8 cellular contexts compared by ENCODE assay signal in genomic region chr1:200890818-200891773, GRCh38. TPM values are rescaled to one million over a fixed set of nuclear protein-coding genes. Genes with fewer than 3 reads are reported as not detected.
DNase-seq lines count a peak whose midpoint lies in the region; ATAC-seq lines count a peak whose summit lies in the region.

No MANE protein-coding gene starts in this region.

- peak overlapping the region; percentile 6 for H3K27ac Mint-ChIP-seq in activated T-helper 1 cell treated with anti-CD3 and anti-CD28 coated beads, Interleukin-12 subunit alpha, Interleukin-12 subunit beta, Interleukin-2, Interleukin-4 antibody, amounts not matched to agents 30 ng/mL and 10 ng/mL and 1 ng/mL, durations not matched to agents 14 hours and 24 hours and 36 hours

- peaks cover 2% of the 10 kb centered on the region for H3K27me3 ChIP-seq in rectal smooth muscle tissue (ENCODE audit: control insufficient read depth, insufficient read depth, low read length)

- ATAC-seq in left cardiac atrium, result peak; percentile 45 to 59
- no peak for ATAC-seq in GM18909 (IDR thresholded peaks at IDR 0.05; ENCODE audit: poor library complexity, unreplicated experiment)
- ATAC-seq in GM18858 (IDR thresholded peaks at IDR 0.05; ENCODE audit: unreplicated experiment), result no peak

- no peaks in the 10 kb centered on the region for H3K9me3 Mint-ChIP-seq in activated T-helper 1 cell treated with anti-CD3 and anti-CD28 coated beads, Interleukin-12 subunit alpha, Interleukin-12 subunit beta, Interleukin-2, Interleukin-4 antibody, amounts not matched to agents 30 ng/mL and 10 ng/mL and 1 ng/mL, durations not matched to agents 14 hours and 24 hours and 36 hours

- peak overlapping the region; percentile 39 for H3K9ac ChIP-seq in rectal smooth muscle tissue (ENCODE audit: low read length)

- intact Hi-C loops in activated T-helper 1 cell treated with anti-CD3 and anti-CD28 coated beads, Interleukin-12 subunit alpha, Interleukin-12 subunit beta, Interleukin-2, Interleukin-4 antibody, amounts not matched to agents 30 ng/mL and 10 ng/mL and 1 ng/mL, durations not matched to agents 14 hours and 24 hours and 36 hours (cut with micrococcal nuclease), result no loop called here
- intact Hi-C loops in left cardiac atrium (cut with DNase I), result no loop called here

- H3K4me3 Mint-ChIP-seq in activated T-helper 1 cell treated with anti-CD3 and anti-CD28 coated beads, Interleukin-12 subunit alpha, Interleukin-12 subunit beta, Interleukin-2, Interleukin-4 antibody, amounts not matched to agents 30 ng/mL and 10 ng/mL and 1 ng/mL, durations not matched to agents 14 hours and 24 hours and 36 hours, result peak overlapping the region; percentile 40

- no peaks in the 10 kb centered on the region for H3K4me1 ChIP-seq in rectal smooth muscle tissue (ENCODE audit: control insufficient read depth, insufficient read depth, low read length)

- peaks cover 36% of the 10 kb centered on the region for H3K4me1 Mint-ChIP-seq in activated T-helper 1 cell treated with anti-CD3 and anti-CD28 coated beads, Interleukin-12 subunit alpha, Interleukin-12 subunit beta, Interleukin-2, Interleukin-4 antibody, amounts not matched to agents 30 ng/mL and 10 ng/mL and 1 ng/mL, durations not matched to agents 14 hours and 24 hours and 36 hours (ENCODE audit: low read depth)

- no peaks in the 10 kb centered on the region for H3K36me3 Mint-ChIP-seq in activated T-helper 1 cell treated with anti-CD3 and anti-CD28 coated beads, Interleukin-12 subunit alpha, Interleukin-12 subunit beta, Interleukin-2, Interleukin-4 antibody, amounts not matched to agents 30 ng/mL and 10 ng/mL and 1 ng/mL, durations not matched to agents 14 hours and 24 hours and 36 hours (ENCODE audit: low read depth)

- no peaks in the 10 kb centered on the region for H3K36me3 ChIP-seq in rectal smooth muscle tissue (ENCODE audit: control insufficient read depth, insufficient read depth, low read length)

- no peak overlapping the region for H3K27ac ChIP-seq in rectal smooth muscle tissue (ENCODE audit: low read depth, low read length)

- peak; percentile 34 for DNase-seq in stimulated activated CD4-positive, alpha-beta T cell treated with anti-CD3 and anti-CD28 coated beads, Interleukin-15, amount 100 ng/mL, for 24 hours
- DNase-seq in stimulated activated CD4-positive, alpha-beta T cell treated with anti-CD3 and anti-CD28 coated beads, Interleukin-12 subunit alpha, Interleukin-12 subunit beta, amount 100 ng/mL, for 4 hours, result no peak
- DNase-seq in LoVo (ENCODE audit: low spot score) (peak; percentile 70), left cardiac atrium (no peak)
- no peak for DNase-seq in activated T-helper 1 cell treated with anti-CD3 and anti-CD28 coated beads, Interleukin-12 subunit alpha, Interleukin-12 subunit beta, Interleukin-2, Interleukin-4 antibody, amounts not matched to agents 30 ng/mL and 10 ng/mL and 1 ng/mL, durations not matched to agents 14 hours and 24 hours and 36 hours (ENCODE audit: low spot score)

- peaks cover 50% of the 10 kb centered on the region for H3K27me3 Mint-ChIP-seq in activated T-helper 1 cell treated with anti-CD3 and anti-CD28 coated beads, Interleukin-12 subunit alpha, Interleukin-12 subunit beta, Interleukin-2, Interleukin-4 antibody, amounts not matched to agents 30 ng/mL and 10 ng/mL and 1 ng/mL, durations not matched to agents 14 hours and 24 hours and 36 hours (ENCODE audit: insufficient read depth)

- H3K4me3 ChIP-seq in rectal smooth muscle tissue (ENCODE audit: low read length), result peak overlapping the region; percentile 75

RNA-seq across cellular contexts. Expression of gene INAVA, which starts 3.6 kb away (rescaled TPM):
- 0.16 TPM in 1 of 2 replicates, not detected in the other for total RNA-seq in activated T-helper 1 cell treated with anti-CD3 and anti-CD28 coated beads, Interleukin-12 subunit alpha, Interleukin-12 subunit beta, Interleukin-2, Interleukin-4 antibody, amounts not matched to agents 30 ng/mL and 10 ng/mL and 1 ng/mL, durations not matched to agents 14 hours and 24 hours and 36 hours
- total RNA-seq in left cardiac atrium, result under 1 TPM in 1 of 2 donors, not detected in 1; 0.29 TPM

RNA-seq across cellular contexts. Expression of gene GPR25, which starts 18.3 kb away (rescaled TPM):
- total RNA-seq in activated T-helper 1 cell treated with anti-CD3 and anti-CD28 coated beads, Interleukin-12 subunit alpha, Interleukin-12 subunit beta, Interleukin-2, Interleukin-4 antibody, amounts not matched to agents 30 ng/mL and 10 ng/mL and 1 ng/mL, durations not matched to agents 14 hours and 24 hours and 36 hours, result not detected in 2 replicates
- not detected for total RNA-seq in left cardiac atrium

Comparison
In these comparisons a context has a peak if more than half of its experiments do, and no peak if none do; other contexts are left out.
1. DNase-seq: peak in stimulated activated CD4-positive, alpha-beta T cell treated with anti-CD3 and anti-CD28 coated beads, Interleukin-15, amount 100 ng/mL, for 24 hours (single experiment) and LoVo (single experiment); none in stimulated activated CD4-positive, alpha-beta T cell treated with anti-CD3 and anti-CD28 coated beads, Interleukin-12 subunit alpha, Interleukin-12 subunit beta, amount 100 ng/mL, for 4 hours (single experiment), activated T-helper 1 cell treated with anti-CD3 and anti-CD28 coated beads, Interleukin-12 subunit alpha, Interleukin-12 subunit beta, Interleukin-2, Interleukin-4 antibody, amounts not matched to agents 30 ng/mL and 10 ng/mL and 1 ng/mL, durations not matched to agents 14 hours and 24 hours and 36 hours (single experiment) and left cardiac atrium (single experiment).
2. ATAC-seq: peak in left cardiac atrium (2 of 2); none in GM18909 (single experiment) and GM18858 (single experiment).